In the genomic region with DNA sequence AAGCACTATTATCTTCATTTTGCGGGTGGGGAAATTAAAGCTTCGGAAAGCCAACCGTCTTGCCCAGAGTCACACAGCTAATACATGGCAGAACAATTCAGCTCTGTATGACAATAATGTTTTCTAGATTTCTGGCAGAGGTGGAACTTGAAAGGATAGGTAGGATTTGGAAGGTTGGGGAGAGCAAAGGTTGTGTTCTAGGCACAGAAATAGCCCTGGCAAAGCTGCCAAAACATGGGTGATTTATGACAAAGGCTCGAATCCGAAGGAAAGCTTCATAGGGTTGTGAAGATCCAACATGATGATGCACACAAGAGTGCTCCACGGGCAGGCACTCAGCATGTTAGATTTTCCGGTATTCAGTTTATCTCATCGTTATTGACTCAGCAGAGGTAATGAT, we compare ENCODE assay signal across 18 cellular contexts. TPM values are rescaled to one million over a fixed set of nuclear protein-coding genes. Genes with fewer than 3 reads are reported as not detected.
A peak's percentile ranks its signal among the peaks of the same experiment; 100 is the strongest.
DNase-seq lines count a peak whose midpoint lies in the region; ATAC-seq and TF ChIP-seq lines count a peak whose summit lies in the region.
"Had no signal": no experiment of that assay in that cellular context is flagged by ENCODE, and none has a peak within 500 bp of the region (broad histone marks: within the 10 kb centered on the region; RNA-seq: fewer than 3 reads in every experiment).

No MANE protein-coding gene starts in this region.

- peaks cover 100% of the 10 kb centered on the region for H3K36me3 Mint-ChIP-seq in stimulated activated effector memory CD8-positive, alpha-beta T cell treated with anti-CD3 and anti-CD28 coated beads, Interleukin-12 subunit alpha, Interleukin-12 subunit beta, amount 100 ng/mL, for 72 hours

- H3K27me3 ChIP-seq in WERI-Rb-1 (ENCODE audit: insufficient read depth, low read depth, severe bottlenecking): no peaks in the 10 kb centered on the region
- H3K27me3 ChIP-seq: BLaER1 had no signal

- H3K27ac ChIP-seq in WERI-Rb-1: peak overlapping the region; percentile 36; the same call in 1 of the 2 replicates
- H3K27ac ChIP-seq: BLaER1, C4-2B had no signal

- no peaks in the 10 kb centered on the region for H3K9me3 Mint-ChIP-seq in stimulated activated effector memory CD8-positive, alpha-beta T cell treated with anti-CD3 and anti-CD28 coated beads, Interleukin-12 subunit alpha, Interleukin-12 subunit beta, amount 100 ng/mL, for 72 hours
- H3K9me3 Mint-ChIP-seq: CD4-positive, CD25-positive, alpha-beta regulatory T cell; CD8-positive, alpha-beta T cell; HFFc6 had no signal

- H3K27ac Mint-ChIP-seq in stimulated activated effector memory CD8-positive, alpha-beta T cell treated with anti-CD3 and anti-CD28 coated beads, Interleukin-12 subunit alpha, Interleukin-12 subunit beta, amount 100 ng/mL, for 72 hours: peak overlapping the region; percentile 60
- H3K27ac Mint-ChIP-seq: B cell; CD8-positive, alpha-beta T cell; HFFc6 had no signal

- no peak for DNase-seq in WERI-Rb-1
- peak; percentile 55 for DNase-seq in left lobe of liver (ENCODE audit: low spot score)
- no peak for DNase-seq in stimulated activated effector memory CD8-positive, alpha-beta T cell treated with anti-CD3 and anti-CD28 coated beads, Interleukin-12 subunit alpha, Interleukin-12 subunit beta, amount 100 ng/mL, for 72 hours (ENCODE audit: low spot score in 2 of 2)
- no peak for DNase-seq in activated gamma-delta T cell treated with Interleukin-2 at 50 U/mL for 16 hours
- DNase-seq: Caco-2; CD4-positive, CD25-positive, alpha-beta regulatory T cell; CD8-positive, alpha-beta T cell; DMS153; DND-41; GOT3; HFFc6 had no signal

- no peaks in the 10 kb centered on the region for H3K4me1 Mint-ChIP-seq in stimulated activated effector memory CD8-positive, alpha-beta T cell treated with anti-CD3 and anti-CD28 coated beads, Interleukin-12 subunit alpha, Interleukin-12 subunit beta, amount 100 ng/mL, for 72 hours
- H3K4me1 Mint-ChIP-seq: B cell had no signal

- TF ChIP-seq CTCF in WERI-Rb-1 (IDR thresholded peaks at IDR 0.05; ENCODE audit: low read depth, low read length): no peak

- ATAC-seq in left lobe of liver (peak; percentile 60), HG03039 (IDR thresholded peaks at IDR 0.05; ENCODE audit: unreplicated experiment) (no peak)
- no peak for ATAC-seq in stimulated activated effector memory CD8-positive, alpha-beta T cell treated with anti-CD3 and anti-CD28 coated beads, Interleukin-12 subunit alpha, Interleukin-12 subunit beta, amount 100 ng/mL, for 72 hours
- ATAC-seq: CD8-positive, alpha-beta T cell had no signal

- H3K9me3 ChIP-seq in WERI-Rb-1 (ENCODE audit: severe bottlenecking): no peaks in the 10 kb centered on the region
- H3K9me3 ChIP-seq: BLaER1, Caco-2, HAP-1 had no signal

- H3K4me3 Mint-ChIP-seq in stimulated activated effector memory CD8-positive, alpha-beta T cell treated with anti-CD3 and anti-CD28 coated beads, Interleukin-12 subunit alpha, Interleukin-12 subunit beta, amount 100 ng/mL, for 72 hours: no peak overlapping the region
- H3K4me3 Mint-ChIP-seq: B cell; CD4-positive, CD25-positive, alpha-beta regulatory T cell; CD8-positive, alpha-beta T cell; HFFc6 had no signal

- no peak overlapping the region for H3K4me3 ChIP-seq in WERI-Rb-1 (ENCODE audit: low read depth, low read length)
- H3K4me3 ChIP-seq: BLaER1, HAP-1 had no signal

- peaks cover 96% of the 10 kb centered on the region for H3K36me3 ChIP-seq in WERI-Rb-1

RNA-seq across cellular contexts. Expression of a gene that starts 19.2 kb away (rescaled TPM):
- total RNA-seq in left lobe of liver: 9.0 TPM

RNA-seq across cellular contexts. Expression of a gene that starts 19.3 kb away (rescaled TPM):
- total RNA-seq in left lobe of liver: 154 TPM

RNA-seq across cellular contexts. Expression of a gene that starts 36.6 kb away (rescaled TPM):
- 3.6 TPM for total RNA-seq in left lobe of liver

RNA-seq across cellular contexts. Expression of a gene that starts 43.1 kb away (rescaled TPM):
- not detected for total RNA-seq in left lobe of liver
- total RNA-seq: A172; A673; Caco-2; CD4-positive, CD25-positive, alpha-beta regulatory T cell; CD8-positive, alpha-beta T cell; HFFc6 had no signal

RNA-seq across cellular contexts. Expression of a gene that starts 47.8 kb away (rescaled TPM):
- 2.1 TPM for total RNA-seq in left lobe of liver
